In genomic region chr1:207807395-207808321, GRCh38 we compare ENCODE assay signal across 9 cellular contexts. TPM values are rescaled to one million over a fixed set of nuclear protein-coding genes. Genes with fewer than 3 reads are reported as not detected.
DNase-seq lines count a peak whose midpoint lies in the region; ATAC-seq and TF ChIP-seq lines count a peak whose summit lies in the region.
"Had no signal": no experiment of that assay in that cellular context is flagged by ENCODE, and none has a peak within 500 bp of the region (broad histone marks: within the 10 kb centered on the region; RNA-seq: fewer than 3 reads in every experiment).

No MANE protein-coding gene starts in this region.

- H3K4me1 ChIP-seq in transverse colon: peaks cover 43 to 75% (median 74%) of the 10 kb centered on the region in 4 donors

- BruUV-seq in Calu3 (replicated peaks; lab: Mats Ljungman, UMichigan): no TSS peak

- peaks cover 0 to 42% (median 21%) of the 10 kb centered on the region in 4 donors for H3K36me3 ChIP-seq in transverse colon

- H3K27me3 ChIP-seq in transverse colon: no peaks in the 10 kb centered on the region

- ATAC-seq in activated naive CD8-positive, alpha-beta T cell treated with anti-CD3 and anti-CD28 coated beads, Interleukin-2, amount 50 U/mL, for 24 hours: no peak

- CTCF ChIA-PET in Calu3 (lab: Charles Lee): interaction anchor here (1.9 kb wide), 1 partner anchor 15 kb away, joined by 5 read pairs; no protein-coding TSS in a partner anchor

- H3K36me3 Mint-ChIP-seq in activated T-cell treated with anti-CD3 and anti-CD28 coated beads, Interleukin-2, amount 50 U/mL, for 24 hours (ENCODE audit: low read depth): peaks cover 88% of the 10 kb centered on the region
- H3K36me3 Mint-ChIP-seq in activated naive CD8-positive, alpha-beta T cell treated with anti-CD3 and anti-CD28 coated beads, Interleukin-2, amount 50 U/mL, for 24 hours (ENCODE audit: low read depth): peaks cover 27% of the 10 kb centered on the region
- peaks cover 28% of the 10 kb centered on the region for H3K36me3 Mint-ChIP-seq in Calu3 (ENCODE audit: insufficient read depth, unreplicated experiment)
- peaks cover 4 to 72% (median 32%) of the 10 kb centered on the region in 3 donors for H3K36me3 Mint-ChIP-seq in immature natural killer cell

- TF ChIP-seq CTCF in transverse colon (IDR thresholded peaks at IDR 0.05) (no peak), Calu3 (IDR thresholded peaks at IDR 0.05; ENCODE audit: unreplicated experiment) (no peak)

- H3K4me3 Mint-ChIP-seq in activated T-cell treated with anti-CD3 and anti-CD28 coated beads, Interleukin-2, amount 50 U/mL, for 24 hours: no peak overlapping the region
- H3K4me3 Mint-ChIP-seq in activated naive CD8-positive, alpha-beta T cell treated with anti-CD3 and anti-CD28 coated beads, Interleukin-2, amount 50 U/mL, for 24 hours: no peak overlapping the region
- no peak overlapping the region for H3K4me3 Mint-ChIP-seq in Calu3 (ENCODE audit: low read depth, unreplicated experiment)
- H3K4me3 Mint-ChIP-seq in immature natural killer cell: no peak overlapping the region

- WGBS in transverse colon (ENCODE audit: low coverage in 1 of 2), 2 donors: 43 to 58% methylated on average over 4 to 14 of the region's 14 CpGs

- peak overlapping the region; percentile 85 for H3K27ac Mint-ChIP-seq in activated T-cell treated with anti-CD3 and anti-CD28 coated beads, Interleukin-2, amount 50 U/mL, for 24 hours
- H3K27ac Mint-ChIP-seq in activated naive CD8-positive, alpha-beta T cell treated with anti-CD3 and anti-CD28 coated beads, Interleukin-2, amount 50 U/mL, for 24 hours: peak overlapping the region; percentile 74
- H3K27ac Mint-ChIP-seq in Calu3 (ENCODE audit: unreplicated experiment) (no peak overlapping the region), immature natural killer cell (peak overlapping the region in 3 of 6 donors; percentile 12 to 48 (median 23))

- in situ Hi-C loops in transverse colon (cut with MboI; ENCODE audit: low pct_ligation_motif_present in 1 of 4, low pct_unique_long_range_greater_than_20kb in 1 of 4, low sequenced_read_pairs in 3 of 4): no loop called here

- H3K27me3 Mint-ChIP-seq in activated T-cell treated with anti-CD3 and anti-CD28 coated beads, Interleukin-2, amount 50 U/mL, for 24 hours: no peaks in the 10 kb centered on the region
- no peaks in the 10 kb centered on the region for H3K27me3 Mint-ChIP-seq in activated naive CD8-positive, alpha-beta T cell treated with anti-CD3 and anti-CD28 coated beads, Interleukin-2, amount 50 U/mL, for 24 hours
- no peaks in the 10 kb centered on the region for H3K27me3 Mint-ChIP-seq in Calu3 (ENCODE audit: unreplicated experiment)
- peaks cover 0 to 8% (median 0%) of the 10 kb centered on the region in 3 donors for H3K27me3 Mint-ChIP-seq in immature natural killer cell (ENCODE audit: low read depth in 3 of 3)

- no peaks in the 10 kb centered on the region for H3K9me3 Mint-ChIP-seq in activated T-cell treated with anti-CD3 and anti-CD28 coated beads, Interleukin-2, amount 50 U/mL, for 24 hours
- no peaks in the 10 kb centered on the region for H3K9me3 Mint-ChIP-seq in activated naive CD8-positive, alpha-beta T cell treated with anti-CD3 and anti-CD28 coated beads, Interleukin-2, amount 50 U/mL, for 24 hours
- H3K9me3 Mint-ChIP-seq in Calu3 (ENCODE audit: low read depth, unreplicated experiment): no peaks in the 10 kb centered on the region
- no peaks in the 10 kb centered on the region for H3K9me3 Mint-ChIP-seq in immature natural killer cell

- TF ChIP-seq POLR2A in transverse colon (IDR thresholded peaks at IDR 0.05): peak; percentile 33

- peak overlapping the region; percentile 76 to 86 (median 81) for H3K27ac ChIP-seq in transverse colon

- H3K9me3 ChIP-seq in transverse colon: no peaks in the 10 kb centered on the region

- intact Hi-C loops in transverse colon (cut with DNase I; ENCODE audit: low total_unique reads): no loop called here
- intact Hi-C loops in Calu3 (cut with micrococcal nuclease; ENCODE audit: unreplicated experiment): no loop called here

- no peak for TF ChIP-seq EP300 in transverse colon (IDR thresholded peaks at IDR 0.05; ENCODE audit: low read depth)

- H3K4me3 ChIP-seq in transverse colon: no peak overlapping the region

- no peak for DNase-seq in activated T-cell treated with anti-CD3 and anti-CD28 coated beads, Interleukin-2, amount 50 U/mL, for 24 hours
- no peak for DNase-seq in activated T-cell treated with anti-CD3 and anti-CD28 coated beads, Interleukin-2, amount 50 U/mL, for 48 hours
- no peak for DNase-seq in activated naive CD8-positive, alpha-beta T cell treated with anti-CD3 and anti-CD28 coated beads, Interleukin-2, amount 50 U/mL, for 24 hours
- peak; percentile 27 for DNase-seq in left kidney (ENCODE audit: low read depth, low spot score)
- peak; percentile 70 for DNase-seq in transverse colon
- DNase-seq in SHP77 treated with DMSO at 0.1 percent for 48 hours (lab: John Stamatoyannopoulos, UW): no peak
- no peak for DNase-seq in Calu3
- DNase-seq in immature natural killer cell: no peak
- DNase-seq: activated CD4-positive, alpha-beta T cell treated with anti-CD3 and anti-CD28 coated beads for 48 hours had no signal

- peaks cover 64% of the 10 kb centered on the region for H3K4me1 Mint-ChIP-seq in activated T-cell treated with anti-CD3 and anti-CD28 coated beads, Interleukin-2, amount 50 U/mL, for 24 hours (ENCODE audit: low read depth)
- peaks cover 43% of the 10 kb centered on the region for H3K4me1 Mint-ChIP-seq in activated naive CD8-positive, alpha-beta T cell treated with anti-CD3 and anti-CD28 coated beads, Interleukin-2, amount 50 U/mL, for 24 hours
- H3K4me1 Mint-ChIP-seq in Calu3 (ENCODE audit: low read depth, unreplicated experiment) (no peaks in the 10 kb centered on the region), immature natural killer cell (peaks cover 21 to 30% of the 10 kb centered on the region in 2 donors)

RNA-seq across cellular contexts. Expression of gene CD46, which starts 55.8 kb away (rescaled TPM):
- total RNA-seq in transverse colon (100 to 1,000 TPM in 3 of 4 donors, 10 to 100 TPM in 1; 65.5 to 209 (median 180) TPM), Calu3 (2022) (487 and 635 TPM in 2 replicates)
- polyA plus RNA-seq in immature natural killer cell: 10 to 100 TPM; 78.9 to 92.3 (median 86.7) TPM

Comparison
In these comparisons a context has a peak if more than half of its experiments do, and no peak if none do; other contexts are left out.
1. DNase-seq: peak in left kidney (single experiment) and transverse colon (single experiment); none in activated T-cell treated with anti-CD3 and anti-CD28 coated beads, Interleukin-2, amount 50 U/mL, for 24 hours (single experiment), activated T-cell treated with anti-CD3 and anti-CD28 coated beads, Interleukin-2, amount 50 U/mL, for 48 hours (0 of 2), activated naive CD8-positive, alpha-beta T cell treated with anti-CD3 and anti-CD28 coated beads, Interleukin-2, amount 50 U/mL, for 24 hours (single experiment), SHP77 treated with DMSO at 0.1 percent for 48 hours (single experiment), Calu3 (single experiment) and immature natural killer cell (0 of 3).